ENCODE assay signal across 21 cellular contexts in genomic region chr13:20709369-20709768, GRCh38. TPM values are rescaled to one million over a fixed set of nuclear protein-coding genes. Genes with fewer than 3 reads are reported as not detected.
DNase-seq lines count a peak whose midpoint lies in the region; ATAC-seq and TF ChIP-seq lines count a peak whose summit lies in the region.
"Had no signal": no experiment of that assay in that cellular context is flagged by ENCODE, and none has a peak within 500 bp of the region (broad histone marks: within the 10 kb centered on the region; RNA-seq: fewer than 3 reads in every experiment).

No MANE protein-coding gene starts in this region.

- 94 to 95% methylated on average over 8 of the region's 8 CpGs for WGBS in sigmoid colon, 2 donors

- H2AFZ ChIP-seq in ACC112 (ENCODE audit: low read length, unreplicated experiment) = peak overlapping the region; percentile 83

- no peak for TF ChIP-seq CTCF in dorsolateral prefrontal cortex (IDR thresholded peaks at IDR 0.05 in 54 of 56, conservative IDR thresholded peaks at IDR 0.05 in 2 of 56; ENCODE audit: low read depth in 1 of 56, partially characterized antibody in 56 of 56)
- TF ChIP-seq CTCF in sigmoid colon (IDR thresholded peaks at IDR 0.05) = no peak

- H3K4me3 ChIP-seq in ACC112 (ENCODE audit: low read depth, low read length) (peak overlapping the region; percentile 23; the same call in 1 of the 2 replicates), dorsolateral prefrontal cortex (no peak overlapping the region), sigmoid colon (no peak overlapping the region)
- H3K4me3 ChIP-seq: heart left ventricle, SJSA1, skin epidermis, upper lobe of left lung had no signal

- no peaks in the 10 kb centered on the region for H3K79me2 ChIP-seq in ACC112 (ENCODE audit: control insufficient read depth, insufficient read depth, low read length, unreplicated experiment)

- ATAC-seq in SK-N-SH treated with all-trans-retinoic acid at 6 μM for 48 hours = peak; percentile 5; the same call in 2 of the 3 replicates
- ATAC-seq: Panc1; stimulated activated naive CD8-positive, alpha-beta T cell treated with anti-CD3 and anti-CD28 coated beads, Interleukin-15, amount 100 ng/mL, for 72 hours had no signal

- H3K9me3 ChIP-seq in sigmoid colon = no peaks in the 10 kb centered on the region
- H3K9me3 ChIP-seq: heart left ventricle, SJSA1, upper lobe of left lung had no signal

- TF ChIP-seq EP300 in sigmoid colon (IDR thresholded peaks at IDR 0.05) = no peak

- H3K4me1 ChIP-seq in ACC112 (ENCODE audit: control insufficient read depth, insufficient read depth, low read length, unreplicated experiment) = peaks cover 39% of the 10 kb centered on the region
- peaks cover 0 to 18% (median 15%) of the 10 kb centered on the region in 4 donors for H3K4me1 ChIP-seq in sigmoid colon

- DNase-seq in dorsolateral prefrontal cortex (no peak), sigmoid colon (no peak), AG08395 (ENCODE audit: low spot score) (no peak), putamen (ENCODE audit: low spot score) (no peak), anterior cingulate cortex (lab: John Stamatoyannopoulos, UW) (no peak)
- no peak for DNase-seq in stimulated activated CD4-positive, alpha-beta T cell treated with anti-CD3 and anti-CD28 coated beads, Interleukin-2, amount 100 ng/mL, for 48 hours
- DNase-seq: activated CD4-positive, alpha-beta T cell treated with anti-CD3 and anti-CD28 coated beads, Interleukin-2, amount 50 U/mL, for 48 hours; effector CD4-positive, alpha-beta T cell; kidney; NCI-H1417 treated with DMSO at 0.1 percent for 48 hours; NCI-H2081 treated with DMSO at 0.1 percent for 48 hours; stimulated activated CD8-positive, alpha-beta memory T cell treated with anti-CD3 and anti-CD28 coated beads, Interleukin-4, amount 100 ng/mL, for 48 hours; stimulated activated naive CD8-positive, alpha-beta T cell treated with anti-CD3 and anti-CD28 coated beads, Interleukin-15, amount 100 ng/mL, for 72 hours; upper lobe of left lung had no signal

- H3K36me3 ChIP-seq in ACC112 (ENCODE audit: insufficient read depth, low read length) = no peaks in the 10 kb centered on the region
- no peaks in the 10 kb centered on the region for H3K36me3 ChIP-seq in sigmoid colon
- H3K36me3 ChIP-seq: heart left ventricle, SJSA1, upper lobe of left lung had no signal

- H3K27me3 ChIP-seq in ACC112 (ENCODE audit: insufficient read depth, low read length) = no peaks in the 10 kb centered on the region
- no peaks in the 10 kb centered on the region for H3K27me3 ChIP-seq in dorsolateral prefrontal cortex
- no peaks in the 10 kb centered on the region for H3K27me3 ChIP-seq in sigmoid colon
- H3K27me3 ChIP-seq: heart left ventricle, SJSA1, upper lobe of left lung had no signal

- intact Hi-C loops in dorsolateral prefrontal cortex (cut with DNase I) = loop anchor here (10.0 kb wide), 1 partner anchor 185 kb away; the partner anchor contains the start of gene CRYL1 (in 2 of the 2)
- intact Hi-C loops in sigmoid colon (cut with DNase I) = loop anchor here (10.0 kb wide), 1 partner anchor 525 kb away; no protein-coding TSS in a partner anchor

- no peak for TF ChIP-seq POLR2A in sigmoid colon (IDR thresholded peaks at IDR 0.05)

- peak overlapping the region; percentile 92 for H3K27ac ChIP-seq in ACC112 (ENCODE audit: low read depth, low read length)
- peak overlapping the region in 54 of 59 donors; percentile 8 to 88 (median 64) for H3K27ac ChIP-seq in dorsolateral prefrontal cortex
- H3K27ac ChIP-seq in sigmoid colon = peak overlapping the region; percentile 5 to 56 (median 34)
- H3K27ac ChIP-seq: SJSA1, upper lobe of left lung had no signal

TF ChIP-seq in SK-N-SH treated with all-trans-retinoic acid at 6 μM for 48 hours, 23 proteins besides CTCF, POLR2A, EP300 and RAD21:
- TF ChIP-seq ZNF565 (CRISPR knock-in tag; conservative IDR thresholded peaks at IDR 0.05; ENCODE audit: low read depth) (no peak), ZNF70 (CRISPR knock-in tag; IDR thresholded peaks at IDR 0.05) (no peak), POU6F1 (CRISPR knock-in tag; IDR thresholded peaks at IDR 0.05; ENCODE audit: borderline replicate concordance, low read depth) (no peak), CREB5 (CRISPR knock-in tag; IDR thresholded peaks at IDR 0.05; ENCODE audit: low read depth) (no peak), RARB (CRISPR knock-in tag; IDR thresholded peaks at IDR 0.05) (no peak), PPARA (CRISPR knock-in tag; IDR thresholded peaks at IDR 0.05; ENCODE audit: borderline replicate concordance) (no peak), SNAI2 (CRISPR knock-in tag; IDR thresholded peaks at IDR 0.05) (no peak), ISL1 (CRISPR knock-in tag; IDR thresholded peaks at IDR 0.05) (no peak), TSHZ2 (CRISPR knock-in tag; IDR thresholded peaks at IDR 0.05) (no peak), CSRNP3 (CRISPR knock-in tag; IDR thresholded peaks at IDR 0.05) (no peak), TCF4 (CRISPR knock-in tag; IDR thresholded peaks at IDR 0.05; ENCODE audit: borderline replicate concordance) (no peak), TOX (CRISPR knock-in tag; IDR thresholded peaks at IDR 0.05; ENCODE audit: borderline replicate concordance) (no peak), OSR1 (CRISPR knock-in tag; IDR thresholded peaks at IDR 0.05) (no peak), ESRRG (CRISPR knock-in tag; IDR thresholded peaks at IDR 0.05) (no peak), ARNTL (CRISPR knock-in tag; IDR thresholded peaks at IDR 0.05; ENCODE audit: borderline replicate concordance, low read depth) (no peak), ZFP3 (CRISPR knock-in tag; IDR thresholded peaks at IDR 0.05) (no peak), ZC3H10 (CRISPR knock-in tag; IDR thresholded peaks at IDR 0.05) (no peak)

RNA-seq across cellular contexts. Expression of gene IL17D, which starts 5.9 kb away (rescaled TPM):
- 10 to 100 TPM; 24.8 to 94.2 (median 42.4) TPM for total RNA-seq in dorsolateral prefrontal cortex
- 1 to 10 TPM; 1.4 to 3.2 (median 1.6) TPM for total RNA-seq in sigmoid colon
- under 1 TPM in 2 of 3 donors, not detected in 1; 0.52 to 0.60 TPM for polyA plus RNA-seq in sigmoid colon
- total RNA-seq: T-helper 1 cell treated with Interleukin-12 subunit alpha and Interleukin-12 subunit beta and Interleukin-4 antibody, amounts not matched to agents 30 ng/mL and 1 ng/mL, for 36 hours had no signal

Comparison
In these comparisons a context has a peak if more than half of its experiments do, and no peak if none do; other contexts are left out.
1. H3K27ac ChIP-seq: peak in every context shown above with its lines; median percentile 92 in ACC112; 64 in dorsolateral prefrontal cortex; 34 in sigmoid colon.
2. RNA of gene IL17D, which starts 5.9 kb away (total RNA-seq): 24.8 to 94.2 TPM in dorsolateral prefrontal cortex; 1.4 to 3.2 TPM in sigmoid colon; every median in the first group is over 4 times any median in the second.